Comparison of ENCODE assay signal across 18 cellular contexts in genomic region chr5:174084691-174085154, GRCh38. TPM values are rescaled to one million over a fixed set of nuclear protein-coding genes. Genes with fewer than 3 reads are reported as not detected.
DNase-seq lines count a peak whose midpoint lies in the region; ATAC-seq, FAIRE-seq and TF ChIP-seq lines count a peak whose summit lies in the region.
"Had no signal": no experiment of that assay in that cellular context is flagged by ENCODE, and none has a peak within 500 bp of the region (broad histone marks: within the 10 kb centered on the region; RNA-seq: fewer than 3 reads in every experiment).

No MANE protein-coding gene starts in this region.

- no peak overlapping the region for H3K56ac ChIP-seq in H1 (replicated peaks; ENCODE audit: insufficient read length, low read depth, low read length)

- TF ChIP-seq POLR2A in H1 (IDR thresholded peaks at IDR 0.05; ENCODE audit: control extremely low read depth in 1 of 2, low read depth in 2 of 2, low read length in 2 of 2): no peak

- H3K27me3 ChIP-seq in BE2C (no peaks in the 10 kb centered on the region), H1 (replicated peaks in 1 of 4; ENCODE audit: control insufficient read depth in 3 of 4, extremely low read depth in 1 of 4, insufficient read depth in 3 of 4, low read length in 3 of 4) (no peaks in the 10 kb centered on the region), trophoblast cell (ENCODE audit: insufficient read depth, low read length) (no peaks in the 10 kb centered on the region)

- H3K9ac ChIP-seq in H1 (replicated peaks in 1 of 4; ENCODE audit: extremely low read depth in 1 of 4, low read depth in 3 of 4, low read length in 3 of 4) (no peak overlapping the region), trophoblast cell (ENCODE audit: low read length) (no peak overlapping the region)

- no peak overlapping the region for H2BK15ac ChIP-seq in H1 (ENCODE audit: low read length)

- H3K23ac ChIP-seq in H1 (ENCODE audit: insufficient read length) (no peak overlapping the region), trophoblast cell (ENCODE audit: low read length) (no peak overlapping the region)

- no peak overlapping the region for H4K5ac ChIP-seq in H1 (ENCODE audit: insufficient read length, low read depth, low read length)

- no peak overlapping the region for H2BK12ac ChIP-seq in H1 (ENCODE audit: low read depth, low read length)
- H2BK12ac ChIP-seq in trophoblast cell (ENCODE audit: low read length): no peak overlapping the region

- H4K12ac ChIP-seq in trophoblast cell (ENCODE audit: low read depth, low read length): no peak overlapping the region

- H2BK120ac ChIP-seq in H1 (replicated peaks; ENCODE audit: low read depth, low read length) (no peak overlapping the region), trophoblast cell (ENCODE audit: insufficient read depth, low read length, poor library complexity) (no peak overlapping the region)

- CTCF ChIA-PET in H1 (lab: Charles Lee; ENCODE audit: partially characterized antibody): interaction anchor here (0.9 kb wide), 1 partner anchor 39 kb away, joined by 4 read pairs; the partner anchor contains the start of gene NSG2

- no peak for ATAC-seq in HG03025 (IDR thresholded peaks at IDR 0.05; ENCODE audit: low FRiP score, unreplicated experiment)
- ATAC-seq: CD8-positive, alpha-beta T cell had no signal

- no peak overlapping the region for H2AK5ac ChIP-seq in H1 (ENCODE audit: low read depth, low read length)
- no peak overlapping the region for H2AK5ac ChIP-seq in trophoblast cell (ENCODE audit: low read length)

- peaks cover 58% of the 10 kb centered on the region for H3K36me3 ChIP-seq in BE2C
- no peaks in the 10 kb centered on the region for H3K36me3 ChIP-seq in H1 (ENCODE audit: control insufficient read depth in 2 of 4, insufficient read depth in 4 of 4, low read length in 3 of 4)
- H3K36me3 ChIP-seq in trophoblast cell (ENCODE audit: control insufficient read depth in 1 of 2, insufficient read depth in 2 of 2, low read length in 2 of 2): no peaks in the 10 kb centered on the region

- H3K79me1 ChIP-seq in H1 (ENCODE audit: low read depth, low read length) (no peaks in the 10 kb centered on the region), trophoblast cell (ENCODE audit: low read length) (no peaks in the 10 kb centered on the region)

- H4K8ac ChIP-seq in H1 (ENCODE audit: extremely low read depth, insufficient read depth, low read length) (no peak overlapping the region), trophoblast cell (ENCODE audit: low read depth, low read length) (no peak overlapping the region)

- no peak overlapping the region for H4K91ac ChIP-seq in H1 (replicated peaks; ENCODE audit: insufficient read length, low read length)
- H4K91ac ChIP-seq in trophoblast cell (ENCODE audit: low read depth, low read length): no peak overlapping the region

- H3K4me1 ChIP-seq in BE2C (peaks cover 63% of the 10 kb centered on the region), H1 (replicated peaks in 1 of 4; ENCODE audit: control insufficient read depth in 3 of 4, insufficient read depth in 4 of 4, low read length in 3 of 4) (no peaks in the 10 kb centered on the region), trophoblast cell (ENCODE audit: control insufficient read depth in 1 of 2, insufficient read depth in 2 of 2, low read length in 2 of 2) (no peaks in the 10 kb centered on the region)

- no peak for TF ChIP-seq CTCF in BE2C (IDR thresholded peaks at IDR 0.05; ENCODE audit: low read depth, low read length)
- TF ChIP-seq CTCF in H1 (IDR thresholded peaks at IDR 0.05; ENCODE audit: control extremely low read depth in 1 of 3, insufficient read depth in 1 of 3, low read depth in 1 of 3, low read length in 3 of 3): no peak

- H3K4me2 ChIP-seq in H1 (ENCODE audit: insufficient read depth in 1 of 2, low read depth in 2 of 2, low read length in 2 of 2) (no peak overlapping the region), trophoblast cell (ENCODE audit: low read length) (no peak overlapping the region)

- POLR2A ChIA-PET in H1 (lab: Charles Lee; ENCODE audit: partially characterized antibody): no interaction called here

- FAIRE-seq in H1 (lab: Jason Lieb, UNC): no peak

- peak overlapping the region; percentile 34 for H3K4me3 ChIP-seq in BE2C (ENCODE audit: low read depth, low read length)
- no peak overlapping the region for H3K4me3 ChIP-seq in H1 (ENCODE audit: extremely low read depth in 1 of 4, insufficient read depth in 2 of 4, low read depth in 3 of 4, low read length in 4 of 4)
- no peak overlapping the region for H3K4me3 ChIP-seq in trophoblast cell (ENCODE audit: low read depth, low read length)

- no peak for TF ChIP-seq RAD21 in H1 (IDR thresholded peaks at IDR 0.05 in 1 of 2, conservative IDR thresholded peaks at IDR 0.05 in 1 of 2; ENCODE audit: low read depth in 2 of 2, low read length in 2 of 2)

- H3K9me3 ChIP-seq in BE2C (no peaks in the 10 kb centered on the region), H1 (ENCODE audit: insufficient read depth in 2 of 2, low read depth in 1 of 2, low read length in 1 of 2) (no peaks in the 10 kb centered on the region), trophoblast cell (ENCODE audit: insufficient read depth, low read depth, low read length) (no peaks in the 10 kb centered on the region)

- H2BK5ac ChIP-seq in H1 (ENCODE audit: low read depth, low read length) (no peak overlapping the region), trophoblast cell (ENCODE audit: low read depth, low read length, poor library complexity) (no peak overlapping the region)

- H3K4ac ChIP-seq in H1 (replicated peaks; ENCODE audit: insufficient read length, low read depth, low read length): no peak overlapping the region
- no peak overlapping the region for H3K4ac ChIP-seq in trophoblast cell (ENCODE audit: low read depth, low read length)

- 93% methylated on average over 8 of the region's 8 CpGs; no CpG with 5 or more reads in 1 of the 2 experiments for WGBS in H1 (ENCODE audit: extremely low coverage in 1 of 2, insufficient coverage in 1 of 2, insufficient read length in 1 of 2, insufficient replicate concordance in 2 of 2, low coverage in 1 of 2, low lambda C conversion rate in 2 of 2, missing lambda C conversion rate in 1 of 2), 2 experiments
- no CpG with 5 or more reads among the region's 8 CpGs for WGBS in trophoblast cell (ENCODE audit: extremely low coverage, insufficient coverage, insufficient read length)

- no peak overlapping the region for H3K14ac ChIP-seq in H1 (ENCODE audit: insufficient read length)
- no peak overlapping the region for H3K14ac ChIP-seq in trophoblast cell (ENCODE audit: low read length)

- TF ChIP-seq EP300 in H1 (IDR thresholded peaks at IDR 0.05; ENCODE audit: borderline replicate concordance in 1 of 2, low read depth in 2 of 2, low read length in 2 of 2): no peak

- peak; percentile 92 for DNase-seq in BE2C
- peak; percentile 44 for DNase-seq in EL
- DNase-seq in H1 (ENCODE audit: low read depth in 1 of 2, low spot score in 2 of 2): no peak
- DNase-seq in activated naive CD4-positive, alpha-beta T cell (lab: John Stamatoyannopoulos, UW): no peak
- no peak for DNase-seq in T-helper 1 cell
- no peak for DNase-seq in trophoblast cell
- DNase-seq: AML-193; CD8-positive, alpha-beta T cell; DND-41; HCEC 1CT; NCI-H1436 treated with DMSO at 0.1 percent for 48 hours; NCI-H2081; NCI-H226; NCI-H774; SIG-M5 had no signal

- H3K23me2 ChIP-seq in H1 (ENCODE audit: low read depth, low read length): no peaks in the 10 kb centered on the region

- H3K27ac ChIP-seq in H1 (ENCODE audit: low read depth, low read length): no peak overlapping the region
- H3K27ac ChIP-seq in trophoblast cell (ENCODE audit: low read depth, low read length): no peak overlapping the region
- H3K27ac ChIP-seq: HL-60 had no signal

- no peak overlapping the region for H3K18ac ChIP-seq in H1 (ENCODE audit: extremely low read depth, low read length)
- H3K18ac ChIP-seq in trophoblast cell (ENCODE audit: low read length): no peak overlapping the region

- no peak overlapping the region for H2BK20ac ChIP-seq in H1 (ENCODE audit: low read length)

- H2AFZ ChIP-seq in H1 (ENCODE audit: low read length) (0 out of 2 replicates have a peak overlapping the region, but pooled peaks have one; percentile 74), trophoblast cell (ENCODE audit: insufficient read depth, low read length, poor library complexity) (no peak overlapping the region)

- H4K20me1 ChIP-seq in H1 (replicated peaks in 1 of 2; ENCODE audit: control insufficient read depth in 1 of 2, insufficient read depth in 2 of 2, low read length in 2 of 2): no peaks in the 10 kb centered on the region

- H3K79me2 ChIP-seq in H1 (ENCODE audit: control insufficient read depth in 1 of 2, insufficient read depth in 2 of 2, low read length in 2 of 2): no peaks in the 10 kb centered on the region
- H3K79me2 ChIP-seq in trophoblast cell (ENCODE audit: control insufficient read depth, insufficient read depth, low read length, poor library complexity): no peaks in the 10 kb centered on the region

TF ChIP-seq in PFSK-1, 5 proteins besides CTCF, POLR2A, EP300 and RAD21 (continues in another document):
- TF ChIP-seq FOXP2 (optimal IDR thresholded peaks at IDR 0.05; ENCODE audit: borderline replicate concordance, extremely low read depth, extremely low read length, insufficient read depth) (no peak), POLR2AphosphoS5 (IDR thresholded peaks at IDR 0.05; ENCODE audit: low read depth, low read length) (no peak)

TF ChIP-seq in H1, 55 proteins besides CTCF, POLR2A, EP300 and RAD21 (continues in another document):
- TF ChIP-seq SIN3A (conservative IDR thresholded peaks at IDR 0.05 in 1 of 2, IDR thresholded peaks at IDR 0.05 in 1 of 2; ENCODE audit: low read depth in 1 of 2, low read length in 2 of 2): no peak
- TF ChIP-seq RBBP5 (IDR thresholded peaks at IDR 0.05; ENCODE audit: borderline replicate concordance, low read depth, low read length): no peak
- no peak for TF ChIP-seq CBX5 (IDR thresholded peaks at IDR 0.05; ENCODE audit: low read depth, low read length)
- TF ChIP-seq ASH2L (IDR thresholded peaks at IDR 0.05; ENCODE audit: low read length): no peak
- TF ChIP-seq MAFK (IDR thresholded peaks at IDR 0.05; ENCODE audit: low read depth, low read length): no peak
- no peak for TF ChIP-seq CBX8 (IDR thresholded peaks at IDR 0.05; ENCODE audit: borderline replicate concordance, low read depth, low read length)
- no peak for TF ChIP-seq RXRA (IDR thresholded peaks at IDR 0.05; ENCODE audit: insufficient read depth, low read depth, low read length)

RNA-seq across cellular contexts. Expression of gene NSG2, which starts 39.2 kb away (rescaled TPM):
- 325 TPM for polyA plus RNA-seq in BE2C (2012; ENCODE audit: insufficient read depth, insufficient read length, low read depth)
- polyA plus RNA-seq in PFSK-1 (2012; ENCODE audit: insufficient read length, low read depth): 0.72 TPM
- total RNA-seq in H1 (2021; fragmentation: NEBNext Ultra II Directional; extraction: Animal tissue kit (Norgen Biotek cat#: 25700)): 0.34 and 0.78 TPM in 2 replicates
- polyA plus RNA-seq in H1 (2011; rRNA removed): 0.53 and 0.56 TPM in 2 replicates
- 0.74 TPM for polyA plus RNA-seq in H1 (2011; cell fraction: cytosol; rRNA removed)
- polyA plus RNA-seq in H1 (2011; cell fraction: nucleus; rRNA removed): 2.0 TPM
- polyA plus RNA-seq in H1 (2012, experiment 1 of 2): 0.39 to 0.65 TPM (median 0.48 TPM) in 4 replicates
- polyA plus RNA-seq in H1 (2012, experiment 2 of 2): 0.12 TPM
- polyA plus RNA-seq in H1 (2013, experiment 1 of 2): 0.32 TPM
- polyA plus RNA-seq in H1 (2013, experiment 2 of 2): 0.29 TPM
- 0.19 and 1.8 TPM in 2 replicates for polyA minus RNA-seq in H1 (2011; rRNA and poly(A)+ RNA removed)
- polyA minus RNA-seq in H1 (2011; cell fraction: cytosol; rRNA and poly(A)+ RNA removed): not detected
- polyA minus RNA-seq in H1 (2011; cell fraction: nucleus; rRNA and poly(A)+ RNA removed): 0.70 TPM
- polyA plus RNA-seq in trophoblast cell (2013): 0.34 and 0.54 TPM in 2 replicates
- total RNA-seq: CD8-positive, alpha-beta T cell had no signal

Comparison
In these comparisons a context has a peak if more than half of its experiments do, and no peak if none do; other contexts are left out.
1. DNase-seq: peak in BE2C (single experiment) and EL (single experiment); none in H1 (0 of 2), activated naive CD4-positive, alpha-beta T cell (0 of 4), T-helper 1 cell (0 of 5) and trophoblast cell (0 of 2).